In the genomic region with DNA sequence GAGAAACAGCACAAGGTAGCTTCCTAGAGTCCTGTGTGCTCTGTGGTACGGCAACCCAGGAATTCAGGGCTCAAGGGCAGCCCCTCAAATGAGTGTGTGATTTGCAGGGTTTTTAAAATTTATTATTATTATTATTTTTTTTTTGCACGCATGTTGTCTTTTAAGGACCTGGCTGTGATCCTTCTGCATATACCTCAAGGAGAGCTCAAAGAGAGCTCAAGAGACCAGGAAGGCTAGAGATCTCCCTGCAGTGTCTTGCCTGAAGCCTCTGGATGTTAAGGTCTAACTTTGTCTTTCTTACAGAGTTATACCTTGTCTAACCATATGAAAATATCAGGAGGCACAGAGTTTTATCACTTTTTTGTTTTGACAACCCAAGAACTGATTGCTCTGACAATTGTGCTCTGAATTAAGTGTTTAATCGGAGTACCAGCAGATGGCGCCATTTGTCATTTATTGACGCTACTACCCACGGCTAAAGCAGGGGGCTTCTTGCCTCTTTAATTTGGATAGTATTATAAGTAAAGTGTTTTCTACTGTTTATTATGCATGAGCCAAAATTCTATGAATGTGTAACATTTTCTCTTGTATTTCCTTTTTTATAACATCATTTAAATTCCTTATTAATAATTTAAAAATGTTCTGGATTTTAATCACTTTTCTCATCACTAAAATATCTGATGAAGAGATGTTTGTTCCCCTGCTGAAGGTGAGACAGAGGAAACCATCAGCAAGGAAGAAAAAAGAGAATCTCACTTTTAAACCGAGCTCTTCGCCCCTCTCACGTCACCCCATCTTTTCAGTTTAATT, we compare ENCODE assay signal across 8 cellular contexts. TPM values are rescaled to one million over a fixed set of nuclear protein-coding genes. Genes with fewer than 3 reads are reported as not detected.
DNase-seq lines count a peak whose midpoint lies in the region; ATAC-seq, FAIRE-seq and TF ChIP-seq lines count a peak whose summit lies in the region.

No MANE protein-coding gene starts in this region.

- TF ChIP-seq POLR2A in transverse colon (IDR thresholded peaks at IDR 0.05), result no peak

- WGBS in transverse colon (ENCODE audit: low coverage in 1 of 2), 2 donors, result 41 to 48% methylated on average over 9 of the region's 9 CpGs

- H3K4me2 ChIP-seq in OCI-LY7 (ENCODE audit: low read length), result no peak overlapping the region

- no peaks in the 10 kb centered on the region for H3K9me3 ChIP-seq in OCI-LY7 (ENCODE audit: low read length)
- H3K9me3 ChIP-seq in transverse colon, result no peaks in the 10 kb centered on the region

- POLR2A ChIA-PET in OCI-LY7 (lab: Charles Lee), result interaction anchor here (0.7 kb wide), 1 partner anchor 66 kb away, joined by 3 read pairs; no protein-coding TSS in a partner anchor

- peak; percentile 41 for DNase-seq in HTR-8/SVneo (ENCODE audit: insufficient read length, low spot score)
- DNase-seq in OCI-LY7 (ENCODE audit: low spot score), result peak; percentile 78
- peak; percentile 26 for DNase-seq in activated T-cell treated with anti-CD3 and anti-CD28 coated beads, Interleukin-2, amount 50 U/mL, for 1 hour
- peak; percentile 73 for DNase-seq in fibroblast of peridontal ligament (ENCODE audit: extremely low read depth)
- DNase-seq in omental fat pad (ENCODE audit: low spot score), result peak; percentile 83
- peak; percentile 59 for DNase-seq in transverse colon

- TF ChIP-seq EP300 in transverse colon (IDR thresholded peaks at IDR 0.05; ENCODE audit: low read depth), result no peak

- H4K20me1 ChIP-seq in OCI-LY7 (ENCODE audit: insufficient read depth, low read length), result no peaks in the 10 kb centered on the region

- H3K79me2 ChIP-seq in OCI-LY7 (ENCODE audit: insufficient read depth, low read depth, low read length), result no peaks in the 10 kb centered on the region

- no peak overlapping the region for H3K4me3 ChIP-seq in OCI-LY7 (ENCODE audit: low read depth, low read length, poor library complexity, severe bottlenecking)
- no peak overlapping the region for H3K4me3 ChIP-seq in transverse colon

- no peak for FAIRE-seq in HTR-8/SVneo (lab: Jason Lieb, UNC)

- H3K36me3 ChIP-seq in OCI-LY7 (ENCODE audit: insufficient read depth, low read length), result no peaks in the 10 kb centered on the region
- no peaks in the 10 kb centered on the region for H3K36me3 ChIP-seq in transverse colon

- H2AFZ ChIP-seq in OCI-LY7 (ENCODE audit: low read length), result no peak overlapping the region

- CTCF ChIA-PET in OCI-LY7 (lab: Charles Lee; ENCODE audit: unreplicated experiment), result no interaction called here

- ATAC-seq in GM18498 (IDR thresholded peaks at IDR 0.05; ENCODE audit: unreplicated experiment) (peak; percentile 61), omental fat pad (ENCODE audit: low FRiP score) (no peak)

- TF ChIP-seq CTCF in 22Rv1 (IDR thresholded peaks at IDR 0.05) (peak; percentile 83), OCI-LY7 (conservative IDR thresholded peaks at IDR 0.05; ENCODE audit: low read length) (peak; percentile 97), omental fat pad (IDR thresholded peaks at IDR 0.05) (peak in 1 of 3 donors; percentile 3), transverse colon (IDR thresholded peaks at IDR 0.05) (peak; percentile 69 to 85 (median 77))

- intact Hi-C loops in OCI-LY7 (cut with micrococcal nuclease; ENCODE audit: unreplicated experiment), result loop anchor here (1.0 to 5.0 kb wide), 3 partner anchors 161 to 768 kb away; no protein-coding TSS in a partner anchor
- intact Hi-C loops in transverse colon (cut with DNase I; ENCODE audit: low total_unique reads), result loop anchor here (10.0 kb wide), 1 partner anchor 762 kb away; no protein-coding TSS in a partner anchor

- BruUV-seq in OCI-LY7 (replicated peaks; lab: Mats Ljungman, UMichigan), result no TSS peak

- H3K9me2 ChIP-seq in OCI-LY7 (ENCODE audit: insufficient read depth, low read length), result no peaks in the 10 kb centered on the region

- H3K27me3 ChIP-seq in transverse colon, result no peaks in the 10 kb centered on the region

- H3K27ac ChIP-seq in 22Rv1 (no peak overlapping the region), OCI-LY7 (ENCODE audit: low read depth, low read length, poor library complexity, severe bottlenecking) (no peak overlapping the region), transverse colon (no peak overlapping the region)

- H3K4me1 ChIP-seq in OCI-LY7 (ENCODE audit: insufficient read depth, low read length, poor library complexity, severe bottlenecking) (no peaks in the 10 kb centered on the region), transverse colon (no peaks in the 10 kb centered on the region)

- in situ Hi-C loops in transverse colon (cut with MboI; ENCODE audit: low pct_ligation_motif_present in 1 of 4, low pct_unique_long_range_greater_than_20kb in 1 of 4, low sequenced_read_pairs in 3 of 4), result loop anchor here in 2 of 4 donors (25.0 kb wide), 2 partner anchors 669 to 769 kb away; no protein-coding TSS in a partner anchor

RNA-seq across cellular contexts. Expression of gene LMO4, which starts 35.8 kb away (rescaled TPM):
- total RNA-seq in OCI-LY7 (2014; rRNA removed; shearing (Covaris generic)), result 14.5 and 19.9 TPM in 2 replicates
- total RNA-seq in OCI-LY7 (2022) (35.8 and 51.2 TPM in 2 replicates), omental fat pad (10 to 100 TPM; 42.0 to 52.9 (median 49.0) TPM), transverse colon (10 to 100 TPM in 3 of 4 donors, 1 to 10 TPM in 1; 8.4 to 22.4 (median 16.4) TPM)

Comparison
In these comparisons a context has a peak if more than half of its experiments do, and no peak if none do; other contexts are left out.
1. DNase-seq: peak in every context shown above with its lines; median percentile 83 in omental fat pad; 78 in OCI-LY7; 73 in fibroblast of peridontal ligament; 59 in transverse colon; 41 in HTR-8/SVneo; 26 in activated T-cell treated with anti-CD3 and anti-CD28 coated beads, Interleukin-2, amount 50 U/mL, for 1 hour.